Comparison of ENCODE assay signal across 13 cellular contexts in genomic region chr5:137145726-137146125, GRCh38.
DNase-seq lines count a peak whose midpoint lies in the region; ATAC-seq and TF ChIP-seq lines count a peak whose summit lies in the region.
"Had no signal": no experiment of that assay in that cellular context is flagged by ENCODE, and none has a peak within 500 bp of the region (broad histone marks: within the 10 kb centered on the region; RNA-seq: fewer than 3 reads in every experiment).

No MANE protein-coding gene starts in this region.

- H3K27ac Mint-ChIP-seq in activated naive CD8-positive, alpha-beta T cell treated with anti-CD3 and anti-CD28 coated beads for 36 hours = no peak overlapping the region
- H3K27ac Mint-ChIP-seq: activated CD4-positive, alpha-beta T cell treated with anti-CD3 and anti-CD28 coated beads, Interleukin-2, amount 10 ng/mL, durations not matched to agents 7 days and 5 days had no signal

- no peaks in the 10 kb centered on the region for H3K36me3 Mint-ChIP-seq in activated naive CD8-positive, alpha-beta T cell treated with anti-CD3 and anti-CD28 coated beads for 36 hours
- H3K36me3 Mint-ChIP-seq: CD14-positive monocyte had no signal

- H3K27ac ChIP-seq in RWPE1 (peak overlapping the region; percentile 89), esophagus squamous epithelium (peak overlapping the region in 3 of 4 donors; percentile 17 to 60 (median 25)), osteoblast (ENCODE audit: low read depth, low read length) (peak overlapping the region; percentile 98), gastrocnemius medialis (no peak overlapping the region)

- peaks cover 8% of the 10 kb centered on the region for H3K79me2 ChIP-seq in osteoblast (ENCODE audit: insufficient read depth, low read length)

- POLR2A ChIA-PET in RWPE1 (lab: Yijun Ruan, JAX; ENCODE audit: low non-redundant PET) (no interaction called here), GM10248 (lab: Yijun Ruan, JAX) (no interaction called here)

- 78 to 88% methylated on average over 1 to 2 of the region's 2 CpGs for WGBS in esophagus squamous epithelium, 2 donors

- intact Hi-C loops in esophagus squamous epithelium (cut with DNase I) = no loop called here
- intact Hi-C loops in gastrocnemius medialis (cut with DNase I; ENCODE audit: low total_unique reads) = no loop called here

- H3K4me1 ChIP-seq in esophagus squamous epithelium (peaks cover 0 to 27% (median 7%) of the 10 kb centered on the region in 3 donors), osteoblast (ENCODE audit: insufficient read depth, low read length) (peaks cover 70% of the 10 kb centered on the region), gastrocnemius medialis (no peaks in the 10 kb centered on the region)

- no peak overlapping the region for H2AFZ ChIP-seq in osteoblast (ENCODE audit: low read length)

- no peaks in the 10 kb centered on the region for H4K20me1 ChIP-seq in osteoblast (ENCODE audit: insufficient read depth, low read length)

- TF ChIP-seq CTCF in RWPE1 (conservative IDR thresholded peaks at IDR 0.05; ENCODE audit: low read depth) (no peak), esophagus squamous epithelium (IDR thresholded peaks at IDR 0.05) (no peak), osteoblast (IDR thresholded peaks at IDR 0.05; ENCODE audit: extremely low read depth, low read depth, low read length) (no peak), GM10248 (IDR thresholded peaks at IDR 0.05; ENCODE audit: control extremely low read depth, extremely low read depth, low read depth, missing control alignments) (no peak), gastrocnemius medialis (IDR thresholded peaks at IDR 0.05 in 4 of 5, conservative IDR thresholded peaks at IDR 0.05 in 1 of 5) (no peak)

- DNase-seq in GM03348 (ENCODE audit: low spot score) (peak; percentile 11), RWPE1 (ENCODE audit: low spot score) (no peak), esophagus squamous epithelium (lab: John Stamatoyannopoulos, UW) (no peak), osteoblast (ENCODE audit: insufficient read length, low spot score, missing footprints) (peak; percentile 39), GM10248 (ENCODE audit: extremely low spot score) (no peak), gastrocnemius medialis (no peak)
- DNase-seq in activated naive CD8-positive, alpha-beta T cell treated with anti-CD3 and anti-CD28 coated beads for 36 hours = no peak
- DNase-seq: activated CD4-positive, alpha-beta T cell treated with anti-CD3 and anti-CD28 coated beads, Interleukin-2, amount 10 ng/mL, durations not matched to agents 7 days and 5 days; activated T-cell treated with anti-CD3 and anti-CD28 coated beads, Interleukin-2, amount 50 U/mL, for 48 hours; NCI-H1930 had no signal

- H3K4me3 ChIP-seq in esophagus squamous epithelium (peak overlapping the region in 1 of 4 donors; percentile 12), osteoblast (ENCODE audit: insufficient read depth, low read length) (no peak overlapping the region), gastrocnemius medialis (no peak overlapping the region)
- H3K4me3 ChIP-seq: adrenal gland had no signal

- H3K4me3 Mint-ChIP-seq in activated naive CD8-positive, alpha-beta T cell treated with anti-CD3 and anti-CD28 coated beads for 36 hours = no peak overlapping the region
- H3K4me3 Mint-ChIP-seq: activated CD4-positive, alpha-beta T cell treated with anti-CD3 and anti-CD28 coated beads, Interleukin-2, amount 10 ng/mL, durations not matched to agents 7 days and 5 days; CD14-positive monocyte had no signal

- peak overlapping the region; percentile 76 for H3K4me2 ChIP-seq in osteoblast (ENCODE audit: insufficient read depth, low read length)

- TF ChIP-seq POLR2A in esophagus squamous epithelium (IDR thresholded peaks at IDR 0.05) = no peak
- TF ChIP-seq POLR2A in gastrocnemius medialis (IDR thresholded peaks at IDR 0.05) = no peak

- in situ Hi-C loops in gastrocnemius medialis (cut with MboI; ENCODE audit: low sequenced_read_pairs in 4 of 4) = no loop called here

- peaks cover 3% of the 10 kb centered on the region for H3K27me3 Mint-ChIP-seq in activated naive CD8-positive, alpha-beta T cell treated with anti-CD3 and anti-CD28 coated beads for 36 hours
- H3K27me3 Mint-ChIP-seq: activated CD4-positive, alpha-beta T cell treated with anti-CD3 and anti-CD28 coated beads, Interleukin-2, amount 10 ng/mL, durations not matched to agents 7 days and 5 days had no signal

- no peaks in the 10 kb centered on the region for H3K9me3 ChIP-seq in esophagus squamous epithelium
- no peaks in the 10 kb centered on the region for H3K9me3 ChIP-seq in osteoblast (ENCODE audit: low read depth, low read length)
- H3K9me3 ChIP-seq in gastrocnemius medialis = no peaks in the 10 kb centered on the region
- H3K9me3 ChIP-seq: adrenal gland had no signal

- H3K27me3 ChIP-seq in esophagus squamous epithelium (peaks cover 0 to 3% (median 0%) of the 10 kb centered on the region in 4 donors), osteoblast (ENCODE audit: insufficient read depth, low read length) (no peaks in the 10 kb centered on the region), gastrocnemius medialis (no peaks in the 10 kb centered on the region)
- H3K27me3 ChIP-seq: adrenal gland had no signal

- ATAC-seq in GM18858 (IDR thresholded peaks at IDR 0.05; ENCODE audit: unreplicated experiment) = no peak
- ATAC-seq in gastrocnemius medialis = no peak

- H3K4me1 Mint-ChIP-seq in activated naive CD8-positive, alpha-beta T cell treated with anti-CD3 and anti-CD28 coated beads for 36 hours = no peaks in the 10 kb centered on the region
- H3K4me1 Mint-ChIP-seq: activated CD4-positive, alpha-beta T cell treated with anti-CD3 and anti-CD28 coated beads, Interleukin-2, amount 10 ng/mL, durations not matched to agents 7 days and 5 days; CD14-positive monocyte had no signal

- H3K36me3 ChIP-seq in esophagus squamous epithelium (no peaks in the 10 kb centered on the region), osteoblast (ENCODE audit: insufficient read depth, low read length) (no peaks in the 10 kb centered on the region), gastrocnemius medialis (no peaks in the 10 kb centered on the region)
- H3K36me3 ChIP-seq: adrenal gland had no signal

- CTCF ChIA-PET in RWPE1 (lab: Yijun Ruan, JAX) (no interaction called here), GM10248 (lab: Yijun Ruan, JAX) (no interaction called here)

- no peaks in the 10 kb centered on the region for H3K9me3 Mint-ChIP-seq in activated naive CD8-positive, alpha-beta T cell treated with anti-CD3 and anti-CD28 coated beads for 36 hours
- H3K9me3 Mint-ChIP-seq: activated CD4-positive, alpha-beta T cell treated with anti-CD3 and anti-CD28 coated beads, Interleukin-2, amount 10 ng/mL, durations not matched to agents 7 days and 5 days had no signal

Comparison
In these comparisons a context has a peak if more than half of its experiments do, and no peak if none do; other contexts are left out.
1. DNase-seq: peak in GM03348 (single experiment) and osteoblast (single experiment); none in RWPE1 (single experiment), esophagus squamous epithelium (single experiment), GM10248 (single experiment), gastrocnemius medialis (0 of 2) and activated naive CD8-positive, alpha-beta T cell treated with anti-CD3 and anti-CD28 coated beads for 36 hours (single experiment).
2. H3K27ac ChIP-seq: peak in RWPE1 (single experiment), esophagus squamous epithelium (3 of 4) and osteoblast (single experiment); none in gastrocnemius medialis (0 of 4).